7 cellular contexts compared by ENCODE assay signal in the genomic region with DNA sequence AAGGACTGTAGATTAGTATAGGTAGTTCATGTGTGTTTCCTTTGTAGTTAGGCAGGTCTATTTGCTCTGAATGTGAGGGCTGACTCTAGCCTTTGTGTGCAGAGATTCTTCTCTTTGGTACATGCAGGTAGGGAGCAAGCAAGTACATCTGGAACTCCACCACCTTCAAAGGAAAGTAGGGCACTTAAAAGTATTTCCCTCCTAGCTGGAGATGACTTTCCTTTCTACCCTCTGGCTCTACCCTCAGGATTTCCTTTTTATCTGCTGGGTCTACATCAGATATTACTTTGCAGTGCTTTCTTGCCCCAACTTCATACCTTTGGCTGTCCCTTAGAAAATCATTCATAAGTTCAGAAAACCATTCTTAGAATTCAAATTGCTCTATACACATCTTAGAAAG.
"Had no signal": no experiment of that assay in that cellular context is flagged by ENCODE, and none has a peak within 500 bp of the region (broad histone marks: within the 10 kb centered on the region; RNA-seq: fewer than 3 reads in every experiment).

No MANE protein-coding gene starts in this region.

- H3K4me3 ChIP-seq: GM23338 had no signal

- H3K4me2 ChIP-seq: GM23338 had no signal

- H2AFZ ChIP-seq: GM23338 had no signal

- FAIRE-seq: H1, H54, HepG2 had no signal

- H3K27ac ChIP-seq: HL-60 had no signal

- DNase-seq: H9, HFFc6 had no signal
